ENCODE assay signal across 8 cellular contexts in the genomic region with DNA sequence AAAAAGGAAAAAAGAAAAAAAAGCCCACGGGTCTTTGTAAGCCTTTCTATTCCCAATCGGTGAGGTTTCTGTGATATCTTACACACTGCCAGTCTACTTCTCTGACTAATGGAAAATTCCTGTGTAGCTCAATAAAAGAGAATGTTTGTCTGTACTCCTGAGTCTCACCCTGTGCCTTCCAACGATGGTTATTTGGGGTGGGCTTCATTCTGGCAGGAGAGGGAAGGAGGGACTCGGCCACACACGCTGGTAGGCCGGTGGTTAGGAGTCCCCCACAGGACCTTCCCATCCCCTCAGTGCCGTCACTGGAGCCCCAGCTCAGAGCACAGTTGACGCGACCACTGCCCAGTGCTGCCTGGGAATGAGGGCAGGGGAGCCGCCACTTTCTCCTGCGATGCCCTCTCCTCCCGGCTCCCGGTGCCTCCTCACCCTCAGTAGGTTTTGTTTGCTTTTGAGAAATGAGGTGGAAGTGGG.
DNase-seq lines count a peak whose midpoint lies in the region; ATAC-seq and TF ChIP-seq lines count a peak whose summit lies in the region.

No MANE protein-coding gene starts in this region.

- peak overlapping the region; percentile 81 for H3K4me3 ChIP-seq in CD4-positive, CD25-positive, alpha-beta regulatory T cell (ENCODE audit: low read depth, low read length)
- H3K4me3 ChIP-seq in adrenal gland = peak overlapping the region in 2 of 4 donors; percentile 39 to 59

- peaks cover 9% of the 10 kb centered on the region for H3K36me3 Mint-ChIP-seq in CD4-positive, CD25-positive, alpha-beta regulatory T cell
- peaks cover under 1 to 9% (median under 1%) of the 10 kb centered on the region in 3 donors for H3K36me3 Mint-ChIP-seq in immature natural killer cell
- peaks cover 32% of the 10 kb centered on the region for H3K36me3 Mint-ChIP-seq in stimulated activated effector memory CD8-positive, alpha-beta T cell treated with anti-CD3 and anti-CD28 coated beads, Interleukin-12 subunit alpha, Interleukin-12 subunit beta, amount 100 ng/mL, for 72 hours

- intact Hi-C loops in adrenal gland (cut with DNase I) = no loop called here

- 38 to 52% (median 43%) methylated on average over 10 to 13 of the region's 13 CpGs for WGBS in adrenal gland, 4 donors

- no peak for DNase-seq in CD4-positive, CD25-positive, alpha-beta regulatory T cell
- DNase-seq in adrenal gland (peak in 6 of 7 donors; percentile 14 to 60 (median 30)), immature natural killer cell (peak in 1 of 3 donors; percentile 3), HuH-7.5 (ENCODE audit: low spot score) (no peak)
- DNase-seq in stimulated activated effector memory CD8-positive, alpha-beta T cell treated with anti-CD3 and anti-CD28 coated beads, Interleukin-12 subunit alpha, Interleukin-12 subunit beta, amount 100 ng/mL, for 72 hours (ENCODE audit: low spot score in 2 of 2) = no peak

- no peak for TF ChIP-seq POLR2A in adrenal gland (IDR thresholded peaks at IDR 0.05)

- no peak for ATAC-seq in CD4-positive, CD25-positive, alpha-beta regulatory T cell (ENCODE audit: low read depth in 2 of 2)
- ATAC-seq in HG03025 (IDR thresholded peaks at IDR 0.05; ENCODE audit: low FRiP score, unreplicated experiment) (peak; percentile 23), GM21360 (IDR thresholded peaks at IDR 0.05; ENCODE audit: unreplicated experiment) (no peak), HG03432 (IDR thresholded peaks at IDR 0.05; ENCODE audit: unreplicated experiment) (no peak)
- peak; percentile 23 for ATAC-seq in stimulated activated effector memory CD8-positive, alpha-beta T cell treated with anti-CD3 and anti-CD28 coated beads, Interleukin-12 subunit alpha, Interleukin-12 subunit beta, amount 100 ng/mL, for 72 hours

- peak overlapping the region; percentile 61 for H3K27ac ChIP-seq in CD4-positive, CD25-positive, alpha-beta regulatory T cell (ENCODE audit: insufficient read depth, low read length, poor library complexity, severe bottlenecking)
- peak overlapping the region; percentile 3 to 84 (median 76) for H3K27ac ChIP-seq in adrenal gland

- H3K9me3 ChIP-seq in CD4-positive, CD25-positive, alpha-beta regulatory T cell (ENCODE audit: control insufficient read depth in 2 of 2, low read length in 2 of 2) = no peaks in the 10 kb centered on the region
- H3K9me3 ChIP-seq in adrenal gland (replicated peaks in 1 of 3) = no peaks in the 10 kb centered on the region

- peak overlapping the region in 3 of 4 donors; percentile 52 to 96 (median 90) for H3K4me3 Mint-ChIP-seq in CD4-positive, CD25-positive, alpha-beta regulatory T cell
- peak overlapping the region; percentile 60 to 97 (median 89) for H3K4me3 Mint-ChIP-seq in immature natural killer cell
- peak overlapping the region; percentile 78 for H3K4me3 Mint-ChIP-seq in stimulated activated effector memory CD8-positive, alpha-beta T cell treated with anti-CD3 and anti-CD28 coated beads, Interleukin-12 subunit alpha, Interleukin-12 subunit beta, amount 100 ng/mL, for 72 hours

- peaks cover 8 to 35% (median 9%) of the 10 kb centered on the region in 4 donors for H3K4me1 Mint-ChIP-seq in CD4-positive, CD25-positive, alpha-beta regulatory T cell
- peaks cover 18 to 26% of the 10 kb centered on the region in 2 donors for H3K4me1 Mint-ChIP-seq in immature natural killer cell
- peaks cover 34% of the 10 kb centered on the region for H3K4me1 Mint-ChIP-seq in stimulated activated effector memory CD8-positive, alpha-beta T cell treated with anti-CD3 and anti-CD28 coated beads, Interleukin-12 subunit alpha, Interleukin-12 subunit beta, amount 100 ng/mL, for 72 hours

- peaks cover 18% of the 10 kb centered on the region for H3K36me3 ChIP-seq in CD4-positive, CD25-positive, alpha-beta regulatory T cell (ENCODE audit: control insufficient read depth, insufficient read depth, low read length)
- H3K36me3 ChIP-seq in adrenal gland (replicated peaks in 1 of 2) = peaks cover 0 to 11% of the 10 kb centered on the region in 2 donors

- H3K27ac Mint-ChIP-seq in CD4-positive, CD25-positive, alpha-beta regulatory T cell = peak overlapping the region in 2 of 3 donors; percentile 96 to 97
- H3K27ac Mint-ChIP-seq in immature natural killer cell = peak overlapping the region; percentile 48 to 92 (median 64)
- H3K27ac Mint-ChIP-seq in stimulated activated effector memory CD8-positive, alpha-beta T cell treated with anti-CD3 and anti-CD28 coated beads, Interleukin-12 subunit alpha, Interleukin-12 subunit beta, amount 100 ng/mL, for 72 hours = peak overlapping the region; percentile 97

- H3K9me3 Mint-ChIP-seq in CD4-positive, CD25-positive, alpha-beta regulatory T cell = no peaks in the 10 kb centered on the region
- H3K9me3 Mint-ChIP-seq in immature natural killer cell = no peaks in the 10 kb centered on the region
- H3K9me3 Mint-ChIP-seq in stimulated activated effector memory CD8-positive, alpha-beta T cell treated with anti-CD3 and anti-CD28 coated beads, Interleukin-12 subunit alpha, Interleukin-12 subunit beta, amount 100 ng/mL, for 72 hours = no peaks in the 10 kb centered on the region

- TF ChIP-seq CTCF in adrenal gland (IDR thresholded peaks at IDR 0.05) = no peak

- H3K27me3 Mint-ChIP-seq in CD4-positive, CD25-positive, alpha-beta regulatory T cell = no peaks in the 10 kb centered on the region
- H3K27me3 Mint-ChIP-seq in immature natural killer cell (ENCODE audit: low read depth in 3 of 3) = peaks cover 2 to 4% (median 4%) of the 10 kb centered on the region in 3 donors

- H3K4me1 ChIP-seq in CD4-positive, CD25-positive, alpha-beta regulatory T cell (ENCODE audit: control insufficient read depth, insufficient read depth, low read length, poor library complexity, severe bottlenecking) = peaks cover 15% of the 10 kb centered on the region
- peaks cover 11 to 12% of the 10 kb centered on the region in 2 donors for H3K4me1 ChIP-seq in adrenal gland (replicated peaks in 1 of 2)

- H3K27me3 ChIP-seq in CD4-positive, CD25-positive, alpha-beta regulatory T cell (ENCODE audit: control insufficient read depth, insufficient read depth, low read length) = no peaks in the 10 kb centered on the region
- no peaks in the 10 kb centered on the region for H3K27me3 ChIP-seq in adrenal gland

Comparison
In these comparisons a context has a peak if more than half of its experiments do, and no peak if none do; other contexts are left out.
1. ATAC-seq: peak in HG03025 (single experiment) and stimulated activated effector memory CD8-positive, alpha-beta T cell treated with anti-CD3 and anti-CD28 coated beads, Interleukin-12 subunit alpha, Interleukin-12 subunit beta, amount 100 ng/mL, for 72 hours (single experiment); none in CD4-positive, CD25-positive, alpha-beta regulatory T cell (0 of 2), GM21360 (single experiment) and HG03432 (single experiment).
2. DNase-seq: peak in adrenal gland (6 of 7); none in CD4-positive, CD25-positive, alpha-beta regulatory T cell (0 of 3), stimulated activated effector memory CD8-positive, alpha-beta T cell treated with anti-CD3 and anti-CD28 coated beads, Interleukin-12 subunit alpha, Interleukin-12 subunit beta, amount 100 ng/mL, for 72 hours (0 of 2) and HuH-7.5 (single experiment).
3. Peak in every context shown above with its lines, with median percentiles within 50 percentile points of each other: H3K27ac Mint-ChIP-seq and H3K4me3 Mint-ChIP-seq.